Comparison of ENCODE assay signal across 13 cellular contexts in the genomic region with DNA sequence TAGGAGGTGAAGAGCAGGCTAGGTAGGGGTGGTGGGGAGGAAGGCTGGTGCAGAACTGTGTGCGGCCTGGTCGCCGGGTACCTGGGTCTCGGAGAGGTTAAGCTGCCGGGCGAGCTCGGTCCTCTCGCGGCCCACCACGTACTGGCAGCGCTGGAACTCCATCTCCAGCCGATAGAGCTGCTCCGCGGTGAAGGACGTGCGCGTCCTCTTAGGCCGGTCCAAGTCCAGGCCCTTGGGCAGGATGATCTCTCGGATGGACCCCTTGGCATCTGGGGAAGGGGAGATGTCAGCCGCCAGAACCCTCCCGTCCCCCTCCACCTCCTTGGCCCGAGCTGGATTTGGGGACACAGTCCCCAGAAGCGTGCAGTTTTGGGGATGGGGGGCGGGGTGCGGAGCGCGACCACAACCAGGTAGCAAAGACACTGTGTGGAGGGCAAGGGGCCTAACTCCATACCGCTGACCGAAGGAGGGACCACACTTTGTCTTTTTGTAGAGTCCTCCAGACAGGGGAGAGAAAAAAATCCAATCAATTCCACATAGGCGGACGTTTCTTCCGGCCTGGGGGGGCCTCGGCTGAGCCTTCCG. TPM values are rescaled to one million over a fixed set of nuclear protein-coding genes. Genes with fewer than 3 reads are reported as not detected.
DNase-seq lines count a peak whose midpoint lies in the region; ATAC-seq, FAIRE-seq and TF ChIP-seq lines count a peak whose summit lies in the region.
"Had no signal": no experiment of that assay in that cellular context is flagged by ENCODE, and none has a peak within 500 bp of the region (broad histone marks: within the 10 kb centered on the region; RNA-seq: fewer than 3 reads in every experiment).

No MANE protein-coding gene starts in this region.

- POLR2A ChIA-PET in activated CD8-positive, alpha-beta T cell treated with anti-CD3 and anti-CD28 coated beads, Interleukin-2, amount 10 ng/mL, durations not matched to agents 7 days and 5 days (lab: Charles Lee): no interaction called here
- POLR2A ChIA-PET in activated CD8-positive, alpha-beta T cell treated with anti-CD3 and anti-CD28 coated beads for 36 hours (lab: Charles Lee): interaction anchor here (0.6 kb wide), 2 partner anchors 228 to 802 kb away, joined by 3 read pairs; no protein-coding TSS in a partner anchor
- POLR2A ChIA-PET in activated CD4-positive, alpha-beta memory T cell treated with anti-CD3 and anti-CD28 coated beads, Interleukin-2, amount 10 ng/mL, durations not matched to agents 7 days and 5 days (lab: Charles Lee): interaction anchor here (1.5 kb wide), 1 partner anchor 31 kb away, joined by 6 read pairs; no protein-coding TSS in a partner anchor

- no peaks in the 10 kb centered on the region for H3K79me2 ChIP-seq in keratinocyte (ENCODE audit: control insufficient read depth, insufficient read depth, low read length)

- peak overlapping the region; percentile 83 for H3K4me2 ChIP-seq in keratinocyte (ENCODE audit: control insufficient read depth, extremely low read depth, insufficient read depth, low read depth, low read length)

- H3K4me3 Mint-ChIP-seq in activated CD8-positive, alpha-beta T cell treated with anti-CD3 and anti-CD28 coated beads, Interleukin-2, amount 10 ng/mL, durations not matched to agents 7 days and 5 days: peak overlapping the region; percentile 25
- no peak overlapping the region for H3K4me3 Mint-ChIP-seq in activated CD8-positive, alpha-beta T cell treated with anti-CD3 and anti-CD28 coated beads for 36 hours
- H3K4me3 Mint-ChIP-seq in activated T-helper 1 cell treated with anti-CD3 and anti-CD28 coated beads, Interleukin-12 subunit alpha, Interleukin-12 subunit beta, Interleukin-2, Interleukin-4 antibody, amounts not matched to agents 30 ng/mL and 10 ng/mL and 1 ng/mL, durations not matched to agents 14 hours and 24 hours and 36 hours: no peak overlapping the region
- no peak overlapping the region for H3K4me3 Mint-ChIP-seq in activated CD4-positive, alpha-beta memory T cell treated with anti-CD3 and anti-CD28 coated beads, Interleukin-2, amount 10 ng/mL, durations not matched to agents 7 days and 5 days

- H3K27me3 ChIP-seq in keratinocyte (ENCODE audit: control insufficient read depth, extremely low read depth, insufficient read depth, low read length) (peaks cover 95% of the 10 kb centered on the region), spleen (replicated peaks in 1 of 7) (peaks cover 13 to 100% (median 98%) of the 10 kb centered on the region in 7 donors)

- ATAC-seq in activated CD8-positive, alpha-beta T cell treated with anti-CD3 and anti-CD28 coated beads, Interleukin-2, amount 10 ng/mL, durations not matched to agents 7 days and 5 days: no peak
- ATAC-seq in activated CD8-positive, alpha-beta T cell treated with anti-CD3 and anti-CD28 coated beads for 36 hours: no peak
- ATAC-seq in GM21360 (IDR thresholded peaks at IDR 0.05; ENCODE audit: unreplicated experiment): no peak

- H3K9me3 Mint-ChIP-seq in activated CD8-positive, alpha-beta T cell treated with anti-CD3 and anti-CD28 coated beads, Interleukin-2, amount 10 ng/mL, durations not matched to agents 7 days and 5 days (ENCODE audit: insufficient read depth): peaks cover 4% of the 10 kb centered on the region
- H3K9me3 Mint-ChIP-seq in activated CD8-positive, alpha-beta T cell treated with anti-CD3 and anti-CD28 coated beads for 36 hours: no peaks in the 10 kb centered on the region
- H3K9me3 Mint-ChIP-seq in activated T-helper 1 cell treated with anti-CD3 and anti-CD28 coated beads, Interleukin-12 subunit alpha, Interleukin-12 subunit beta, Interleukin-2, Interleukin-4 antibody, amounts not matched to agents 30 ng/mL and 10 ng/mL and 1 ng/mL, durations not matched to agents 14 hours and 24 hours and 36 hours: no peaks in the 10 kb centered on the region
- no peaks in the 10 kb centered on the region for H3K9me3 Mint-ChIP-seq in activated CD4-positive, alpha-beta memory T cell treated with anti-CD3 and anti-CD28 coated beads, Interleukin-2, amount 10 ng/mL, durations not matched to agents 7 days and 5 days

- no peak overlapping the region for H3K9ac ChIP-seq in keratinocyte (ENCODE audit: control insufficient read depth, extremely low read depth, insufficient read depth, low read length)

- intact Hi-C loops in activated CD8-positive, alpha-beta T cell treated with anti-CD3 and anti-CD28 coated beads for 36 hours (cut with micrococcal nuclease): loop anchor here (10.0 kb wide), 1 partner anchor 398 kb away; no protein-coding TSS in a partner anchor
- intact Hi-C loops in activated T-helper 1 cell treated with anti-CD3 and anti-CD28 coated beads, Interleukin-12 subunit alpha, Interleukin-12 subunit beta, Interleukin-2, Interleukin-4 antibody, amounts not matched to agents 30 ng/mL and 10 ng/mL and 1 ng/mL, durations not matched to agents 14 hours and 24 hours and 36 hours (cut with micrococcal nuclease): no loop called here
- intact Hi-C loops in spleen (cut with DNase I; ENCODE audit: low total_unique reads): no loop called here

- H3K36me3 ChIP-seq in keratinocyte (ENCODE audit: control insufficient read depth in 2 of 2, extremely low read depth in 1 of 2, insufficient read depth in 2 of 2, low read length in 2 of 2) (no peaks in the 10 kb centered on the region), spleen (no peaks in the 10 kb centered on the region)
- H3K36me3 ChIP-seq: transverse colon had no signal

- no peak for TF ChIP-seq POLR2A in spleen (IDR thresholded peaks at IDR 0.05)

- H3K27ac Mint-ChIP-seq in activated CD8-positive, alpha-beta T cell treated with anti-CD3 and anti-CD28 coated beads, Interleukin-2, amount 10 ng/mL, durations not matched to agents 7 days and 5 days: no peak overlapping the region
- no peak overlapping the region for H3K27ac Mint-ChIP-seq in activated CD8-positive, alpha-beta T cell treated with anti-CD3 and anti-CD28 coated beads for 36 hours
- peak overlapping the region; percentile 36 for H3K27ac Mint-ChIP-seq in activated T-helper 1 cell treated with anti-CD3 and anti-CD28 coated beads, Interleukin-12 subunit alpha, Interleukin-12 subunit beta, Interleukin-2, Interleukin-4 antibody, amounts not matched to agents 30 ng/mL and 10 ng/mL and 1 ng/mL, durations not matched to agents 14 hours and 24 hours and 36 hours
- no peak overlapping the region for H3K27ac Mint-ChIP-seq in activated CD4-positive, alpha-beta memory T cell treated with anti-CD3 and anti-CD28 coated beads, Interleukin-2, amount 10 ng/mL, durations not matched to agents 7 days and 5 days

- H2AFZ ChIP-seq in keratinocyte (ENCODE audit: control insufficient read depth, low read length): no peak overlapping the region

- peaks cover 72% of the 10 kb centered on the region for H3K27me3 Mint-ChIP-seq in activated CD8-positive, alpha-beta T cell treated with anti-CD3 and anti-CD28 coated beads, Interleukin-2, amount 10 ng/mL, durations not matched to agents 7 days and 5 days (ENCODE audit: low read depth)
- H3K27me3 Mint-ChIP-seq in activated CD8-positive, alpha-beta T cell treated with anti-CD3 and anti-CD28 coated beads for 36 hours: peaks cover 66% of the 10 kb centered on the region
- peaks cover 68% of the 10 kb centered on the region for H3K27me3 Mint-ChIP-seq in activated T-helper 1 cell treated with anti-CD3 and anti-CD28 coated beads, Interleukin-12 subunit alpha, Interleukin-12 subunit beta, Interleukin-2, Interleukin-4 antibody, amounts not matched to agents 30 ng/mL and 10 ng/mL and 1 ng/mL, durations not matched to agents 14 hours and 24 hours and 36 hours (ENCODE audit: insufficient read depth)
- H3K27me3 Mint-ChIP-seq in activated CD4-positive, alpha-beta memory T cell treated with anti-CD3 and anti-CD28 coated beads, Interleukin-2, amount 10 ng/mL, durations not matched to agents 7 days and 5 days: peaks cover 78% of the 10 kb centered on the region

- H3K9me3 ChIP-seq in keratinocyte (ENCODE audit: control insufficient read depth, low read depth, low read length) (peaks cover 4% of the 10 kb centered on the region), spleen (no peaks in the 10 kb centered on the region)
- H3K9me3 ChIP-seq: transverse colon had no signal

- dilution Hi-C loops in keratinocyte (cut with MboI; ENCODE audit: extremely low pct_ligation_motif_present, low sequenced_read_pairs): no loop called here

- peak overlapping the region in 1 of 3 experiments; percentile 33 for H3K4me3 ChIP-seq in keratinocyte (ENCODE audit: control insufficient read depth in 2 of 3, extremely low read depth in 1 of 3, insufficient read depth in 2 of 3, low read depth in 1 of 3, low read length in 3 of 3)
- peak overlapping the region in 6 of 8 donors; percentile 22 to 58 (median 26) for H3K4me3 ChIP-seq in spleen

- no peaks in the 10 kb centered on the region for H4K20me1 ChIP-seq in keratinocyte (ENCODE audit: control insufficient read depth, extremely low read depth, insufficient read depth, low read length)

- H3K4me1 Mint-ChIP-seq in activated CD8-positive, alpha-beta T cell treated with anti-CD3 and anti-CD28 coated beads, Interleukin-2, amount 10 ng/mL, durations not matched to agents 7 days and 5 days (ENCODE audit: low read depth): peaks cover 16% of the 10 kb centered on the region
- peaks cover 23% of the 10 kb centered on the region for H3K4me1 Mint-ChIP-seq in activated CD8-positive, alpha-beta T cell treated with anti-CD3 and anti-CD28 coated beads for 36 hours (ENCODE audit: low read depth)
- no peaks in the 10 kb centered on the region for H3K4me1 Mint-ChIP-seq in activated T-helper 1 cell treated with anti-CD3 and anti-CD28 coated beads, Interleukin-12 subunit alpha, Interleukin-12 subunit beta, Interleukin-2, Interleukin-4 antibody, amounts not matched to agents 30 ng/mL and 10 ng/mL and 1 ng/mL, durations not matched to agents 14 hours and 24 hours and 36 hours (ENCODE audit: low read depth)
- H3K4me1 Mint-ChIP-seq in activated CD4-positive, alpha-beta memory T cell treated with anti-CD3 and anti-CD28 coated beads, Interleukin-2, amount 10 ng/mL, durations not matched to agents 7 days and 5 days: peaks cover 9% of the 10 kb centered on the region

- no peak for FAIRE-seq in keratinocyte (lab: Jason Lieb, UNC)

- DNase-seq in activated CD8-positive, alpha-beta T cell treated with anti-CD3 and anti-CD28 coated beads, Interleukin-2, amount 10 ng/mL, durations not matched to agents 7 days and 5 days: no peak
- DNase-seq in activated CD8-positive, alpha-beta T cell treated with anti-CD3 and anti-CD28 coated beads for 36 hours: no peak
- no peak for DNase-seq in activated T-helper 1 cell treated with anti-CD3 and anti-CD28 coated beads, Interleukin-12 subunit alpha, Interleukin-12 subunit beta, Interleukin-2, Interleukin-4 antibody, amounts not matched to agents 30 ng/mL and 10 ng/mL and 1 ng/mL, durations not matched to agents 14 hours and 24 hours and 36 hours (ENCODE audit: low spot score)
- DNase-seq in keratinocyte (ENCODE audit: low read depth, low spot score) (no peak), spleen (no peak), KG1 (lab: John Stamatoyannopoulos, UW) (no peak)
- no peak for DNase-seq in activated CD4-positive, alpha-beta memory T cell treated with anti-CD3 and anti-CD28 coated beads, Interleukin-2, amount 10 ng/mL, durations not matched to agents 7 days and 5 days
- DNase-seq: left colon, MM.1S, transverse colon had no signal

- CTCF ChIA-PET in activated CD8-positive, alpha-beta T cell treated with anti-CD3 and anti-CD28 coated beads, Interleukin-2, amount 10 ng/mL, durations not matched to agents 7 days and 5 days (lab: Charles Lee): interaction anchor here (3.5 kb wide), 1 partner anchor 31 kb away, joined by 19 read pairs; no protein-coding TSS in a partner anchor
- CTCF ChIA-PET in activated CD8-positive, alpha-beta T cell treated with anti-CD3 and anti-CD28 coated beads for 36 hours (lab: Charles Lee): interaction anchor here (0.9 to 5.2 kb wide), 3 partner anchors 22 to 545 kb away, joined by 3 to 43 read pairs (median 4); no protein-coding TSS in a partner anchor
- CTCF ChIA-PET in activated CD4-positive, alpha-beta memory T cell treated with anti-CD3 and anti-CD28 coated beads, Interleukin-2, amount 10 ng/mL, durations not matched to agents 7 days and 5 days (lab: Charles Lee): no interaction called here

- H3K36me3 Mint-ChIP-seq in activated CD8-positive, alpha-beta T cell treated with anti-CD3 and anti-CD28 coated beads, Interleukin-2, amount 10 ng/mL, durations not matched to agents 7 days and 5 days (ENCODE audit: low read depth): peaks cover 8% of the 10 kb centered on the region
- H3K36me3 Mint-ChIP-seq in activated CD8-positive, alpha-beta T cell treated with anti-CD3 and anti-CD28 coated beads for 36 hours (ENCODE audit: low read depth): no peaks in the 10 kb centered on the region
- peaks cover 1% of the 10 kb centered on the region for H3K36me3 Mint-ChIP-seq in activated T-helper 1 cell treated with anti-CD3 and anti-CD28 coated beads, Interleukin-12 subunit alpha, Interleukin-12 subunit beta, Interleukin-2, Interleukin-4 antibody, amounts not matched to agents 30 ng/mL and 10 ng/mL and 1 ng/mL, durations not matched to agents 14 hours and 24 hours and 36 hours (ENCODE audit: low read depth)
- H3K36me3 Mint-ChIP-seq in activated CD4-positive, alpha-beta memory T cell treated with anti-CD3 and anti-CD28 coated beads, Interleukin-2, amount 10 ng/mL, durations not matched to agents 7 days and 5 days (ENCODE audit: low read depth): peaks cover 4% of the 10 kb centered on the region

- no peak overlapping the region for H3K27ac ChIP-seq in keratinocyte (ENCODE audit: control insufficient read depth, insufficient read depth, low read length)
- no peak overlapping the region for H3K27ac ChIP-seq in spleen
- H3K27ac ChIP-seq: transverse colon had no signal

- no peak for TF ChIP-seq CTCF in activated CD8-positive, alpha-beta T cell treated with anti-CD3 and anti-CD28 coated beads for 36 hours (IDR thresholded peaks at IDR 0.05)
- TF ChIP-seq CTCF in keratinocyte (optimal IDR thresholded peaks at IDR 0.05 in 1 of 3, IDR thresholded peaks at IDR 0.05 in 1 of 3, conservative IDR thresholded peaks at IDR 0.05 in 1 of 3; ENCODE audit: extremely low read depth in 1 of 3, insufficient read depth in 2 of 3, low read length in 3 of 3): no peak
- TF ChIP-seq CTCF in spleen (IDR thresholded peaks at IDR 0.05 in 8 of 11, conservative IDR thresholded peaks at IDR 0.05 in 3 of 11): no peak

- no peaks in the 10 kb centered on the region for H3K9me1 ChIP-seq in keratinocyte (ENCODE audit: control insufficient read depth, extremely low read depth, insufficient read depth, low read length)

- 27 to 35% (median 29%) methylated on average over 14 to 34 of the region's 34 CpGs for WGBS in spleen, 5 donors

- peaks cover 2% of the 10 kb centered on the region for H3K4me1 ChIP-seq in keratinocyte (ENCODE audit: control insufficient read depth, extremely low read depth, insufficient read depth, low read length)
- peaks cover 9 to 71% (median 49%) of the 10 kb centered on the region in 6 donors for H3K4me1 ChIP-seq in spleen

RNA-seq across cellular contexts. Expression of gene VAX1, which starts 1.6 kb away (rescaled TPM):
- not detected for total RNA-seq in activated CD8-positive, alpha-beta T cell treated with anti-CD3 and anti-CD28 coated beads, Interleukin-2, amount 10 ng/mL, durations not matched to agents 7 days and 5 days
- not detected for total RNA-seq in activated CD8-positive, alpha-beta T cell treated with anti-CD3 and anti-CD28 coated beads for 36 hours
- total RNA-seq in activated T-helper 1 cell treated with anti-CD3 and anti-CD28 coated beads, Interleukin-12 subunit alpha, Interleukin-12 subunit beta, Interleukin-2, Interleukin-4 antibody, amounts not matched to agents 30 ng/mL and 10 ng/mL and 1 ng/mL, durations not matched to agents 14 hours and 24 hours and 36 hours: not detected in 2 replicates
- polyA plus RNA-seq in keratinocyte: 0.03 to 0.04 TPM in 2 of 3 replicates, not detected in the other
- polyA plus RNA-seq in keratinocyte (2011; ENCODE audit: low read depth): not detected
- polyA plus RNA-seq in keratinocyte (2011; cell fraction: cytosol; rRNA removed): 0.04 TPM in 1 of 2 replicates, not detected in the other
- polyA plus RNA-seq in keratinocyte (2011; cell fraction: nucleus; rRNA removed): not detected in 2 replicates
- polyA plus RNA-seq in keratinocyte (2012; ENCODE audit: low replicate concordance): 0.06 TPM in 1 of 2 replicates, not detected in the other
- polyA minus RNA-seq in keratinocyte: not detected in 3 replicates
- not detected for polyA minus RNA-seq in keratinocyte (2011; cell fraction: cytosol; rRNA and poly(A)+ RNA removed)
- polyA minus RNA-seq in keratinocyte (2011; cell fraction: nucleus; rRNA and poly(A)+ RNA removed): not detected in 2 replicates
- total RNA-seq in spleen: not detected
- polyA plus RNA-seq in spleen: not detected
- not detected for total RNA-seq in activated CD4-positive, alpha-beta memory T cell treated with anti-CD3 and anti-CD28 coated beads, Interleukin-2, amount 10 ng/mL, durations not matched to agents 7 days and 5 days
- total RNA-seq: fibroblast of villous mesenchyme, left colon, pulmonary artery endothelial cell, transverse colon had no signal
